In genomic region chr12:56333679-56334489, GRCh38 we compare ENCODE assay signal across 8 cellular contexts. TPM values are rescaled to one million over a fixed set of nuclear protein-coding genes. Genes with fewer than 3 reads are reported as not detected.
DNase-seq lines count a peak whose midpoint lies in the region; ATAC-seq and TF ChIP-seq lines count a peak whose summit lies in the region.

Gene PAN2, minus strand, starts transcription at chr12:56334000. Its CDS starts 906 bp downstream, at chr12:56333094.

- peaks cover 0 to 1% (median 0%) of the 10 kb centered on the region in 11 experiments; a peak in 2 of 22 replicates for H3K36me3 ChIP-seq in BLaER1 treated with 17β-estradiol and CSF1 and Interleukin-3, amounts not matched to agents 10 nM and 100 nM
- no peaks in the 10 kb centered on the region for H3K36me3 ChIP-seq in colonic mucosa

- H3K27me3 ChIP-seq in BLaER1 treated with 17β-estradiol and CSF1 and Interleukin-3, amounts not matched to agents 10 nM and 100 nM = no peaks in the 10 kb centered on the region
- no peaks in the 10 kb centered on the region for H3K27me3 ChIP-seq in colonic mucosa

- H4K20me1 ChIP-seq in BLaER1 treated with 17β-estradiol and CSF1 and Interleukin-3, amounts not matched to agents 10 nM and 100 nM = no peaks in the 10 kb centered on the region

- DNase-seq in NCI-H526 (lab: John Stamatoyannopoulos, UW) (peak; percentile 94 to 98), colonic mucosa (peak; percentile 96), left colon (peak; percentile 95 to 97)
- peak; percentile 95 for DNase-seq in activated CD4-positive, alpha-beta T cell treated with anti-CD3 and anti-CD28 coated beads for 48 hours
- peak; percentile 95 for DNase-seq in stimulated activated CD4-positive, alpha-beta T cell treated with anti-CD3 and anti-CD28 coated beads, Interleukin-1b, Interleukin-23, amount 100 ng/mL, for 48 hours

- peak within 1 kb of the TSS; percentile 80 to 91 (median 84) for H3K9ac ChIP-seq in BLaER1 treated with 17β-estradiol and CSF1 and Interleukin-3, amounts not matched to agents 10 nM and 100 nM
- peak within 1 kb of the TSS; percentile 85 to 88 for H3K9ac ChIP-seq in colonic mucosa (ENCODE audit: low read depth in 2 of 2, low read length in 2 of 2)

- H3K4me2 ChIP-seq in BLaER1 treated with 17β-estradiol and CSF1 and Interleukin-3, amounts not matched to agents 10 nM and 100 nM = peak within 1 kb of the TSS; percentile 82 to 96 (median 91)

- ATAC-seq in GM19324 (IDR thresholded peaks at IDR 0.05; ENCODE audit: low FRiP score, unreplicated experiment) = peak; percentile 97
- peak; percentile 75 for ATAC-seq in HG03469 (IDR thresholded peaks at IDR 0.05; ENCODE audit: unreplicated experiment)
- peak; percentile 97 for ATAC-seq in left colon

- H3K4me1 ChIP-seq in BLaER1 treated with 17β-estradiol and CSF1 and Interleukin-3, amounts not matched to agents 10 nM and 100 nM = peaks cover 30 to 62% (median 48%) of the 10 kb centered on the region in 10 experiments
- peaks cover 3% of the 10 kb centered on the region for H3K4me1 ChIP-seq in colonic mucosa

- H3K4me3 ChIP-seq in BLaER1 treated with 17β-estradiol and CSF1 and Interleukin-3, amounts not matched to agents 10 nM and 100 nM = peak within 1 kb of the TSS; percentile 61 to 79 (median 67)
- peak within 1 kb of the TSS; percentile 62 for H3K4me3 ChIP-seq in colonic mucosa

- peak within 1 kb of the TSS; percentile 79 to 96 (median 90) for H3K27ac ChIP-seq in BLaER1 treated with 17β-estradiol and CSF1 and Interleukin-3, amounts not matched to agents 10 nM and 100 nM
- H3K27ac ChIP-seq in colonic mucosa = peak within 1 kb of the TSS; percentile 91

- intact Hi-C loops in colonic mucosa (cut with DNase I) = no loop called here
- intact Hi-C loops in left colon (cut with DNase I, micrococcal nuclease) = no loop called here

- H3K9me3 ChIP-seq in BLaER1 treated with 17β-estradiol and CSF1 and Interleukin-3, amounts not matched to agents 10 nM and 100 nM (replicated peaks in 1 of 11) = no peaks in the 10 kb centered on the region
- no peaks in the 10 kb centered on the region for H3K9me3 ChIP-seq in colonic mucosa

- no peak for TF ChIP-seq CTCF in colonic mucosa (IDR thresholded peaks at IDR 0.05)

RNA-seq across cellular contexts. Expression of gene PAN2, which starts in this region (rescaled TPM):
- total RNA-seq in colonic mucosa (10 to 100 TPM; 48.1 to 68.0 TPM), left colon (10 to 100 TPM; 46.4 to 53.8 TPM)

Comparison
In these comparisons a context has a peak if more than half of its experiments do, and no peak if none do; other contexts are left out.
1. Peak in every context shown above with its lines: DNase-seq, ATAC-seq, H3K4me3 ChIP-seq and H3K27ac ChIP-seq.